In the genomic region with DNA sequence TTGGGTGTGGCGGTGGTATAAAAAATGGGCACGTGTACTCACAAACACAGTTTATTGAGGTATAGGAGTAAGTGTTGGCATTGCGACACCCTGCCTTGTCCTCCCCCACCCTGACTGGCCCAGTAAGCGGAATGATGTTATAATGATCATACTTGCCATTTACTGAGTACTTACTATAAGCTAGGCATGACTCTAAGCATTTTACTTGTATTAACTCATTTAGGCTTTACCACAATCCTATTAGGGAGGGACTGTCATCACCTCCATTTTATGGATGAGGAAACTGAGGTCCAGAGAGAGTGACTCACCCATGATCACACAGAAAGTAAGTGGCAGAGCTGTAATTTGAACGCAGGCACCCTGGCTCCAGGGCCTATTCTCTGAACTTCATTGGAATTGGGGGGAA, we compare ENCODE assay signal across 11 cellular contexts. TPM values are rescaled to one million over a fixed set of nuclear protein-coding genes. Genes with fewer than 3 reads are reported as not detected.
DNase-seq lines count a peak whose midpoint lies in the region; ATAC-seq, FAIRE-seq and TF ChIP-seq lines count a peak whose summit lies in the region.
"Had no signal": no experiment of that assay in that cellular context is flagged by ENCODE, and none has a peak within 500 bp of the region (broad histone marks: within the 10 kb centered on the region; RNA-seq: fewer than 3 reads in every experiment).

No MANE protein-coding gene starts in this region.

- H3K4me2 ChIP-seq in K562 (ENCODE audit: insufficient read depth, low read length): no peak overlapping the region

- H3K27ac ChIP-seq in AG04450 (ENCODE audit: low read depth, low read length): peak overlapping the region; percentile 78
- no peak overlapping the region for H3K27ac ChIP-seq in HUES64 (ENCODE audit: low read depth, low read length)
- H3K27ac ChIP-seq in K562 (ENCODE audit: extremely low read depth, low read depth, low read length): no peak overlapping the region
- peak overlapping the region; percentile 84 to 86 for H3K27ac ChIP-seq in mucosa of rectum (ENCODE audit: low read depth in 2 of 2, low read length in 2 of 2)
- no peak overlapping the region for H3K27ac ChIP-seq in A673 (ENCODE audit: low read depth, low read length, poor library complexity, severe bottlenecking)

- intact Hi-C loops in K562 (cut with micrococcal nuclease) (no loop called here), A673 (cut with micrococcal nuclease; ENCODE audit: unreplicated experiment) (no loop called here)

- H3K36me3 ChIP-seq in HUES64 (ENCODE audit: insufficient read depth, low read length) (0 out of 2 replicates have a peak, but pooled peaks cover 6% of the 10 kb centered on the region), K562 (ENCODE audit: control insufficient read depth, insufficient read depth, low read length) (no peaks in the 10 kb centered on the region), mucosa of rectum (ENCODE audit: control insufficient read depth in 2 of 2, insufficient read depth in 2 of 2, low read length in 2 of 2) (no peaks in the 10 kb centered on the region), A673 (ENCODE audit: insufficient read depth, low read length, poor library complexity, severe bottlenecking) (no peaks in the 10 kb centered on the region)

- no peak for DNase-seq in AG04450 (ENCODE audit: low read depth, low spot score)
- no peak for DNase-seq in K562 (ENCODE audit: extremely low read depth in 1 of 4, low spot score in 3 of 4)
- DNase-seq in effector CD4-positive, alpha-beta T cell: no peak
- DNase-seq in central memory CD4-positive, alpha-beta T cell: no peak
- no peak for DNase-seq in A673 (ENCODE audit: low spot score)

- H4K20me1 ChIP-seq in K562 (replicated peaks; ENCODE audit: control insufficient read depth, insufficient read depth, low read length): no peaks in the 10 kb centered on the region

- TF ChIP-seq RAD21 in K562 (CRISPR knock-in tag; conservative IDR thresholded peaks at IDR 0.05 in 1 of 2, IDR thresholded peaks at IDR 0.05 in 1 of 2): no peak

- no TSS peak for BruUV-seq in K562 (replicated peaks; lab: Mats Ljungman, UMichigan)
- BruUV-seq in A673 (replicated peaks; lab: Mats Ljungman, UMichigan): no TSS peak

- no peak for FAIRE-seq in K562 (lab: Jason Lieb, UNC)
- FAIRE-seq: G401.6, islet of Langerhans had no signal

- H3K9me3 ChIP-seq in AG04450 (ENCODE audit: control insufficient read depth, insufficient read depth, low read length) (peaks cover 2% of the 10 kb centered on the region; the same call in 1 of the 2 replicates), HUES64 (ENCODE audit: insufficient read depth, low read depth, low read length) (peaks cover 5% of the 10 kb centered on the region; the same call in 1 of the 2 replicates), K562 (replicated peaks; ENCODE audit: control insufficient read depth, insufficient read depth, low read depth, low read length) (no peaks in the 10 kb centered on the region), mucosa of rectum (ENCODE audit: control insufficient read depth in 2 of 2, low read length in 2 of 2) (no peaks in the 10 kb centered on the region), A673 (ENCODE audit: low read depth, low read length, poor library complexity, severe bottlenecking) (peaks cover 3% of the 10 kb centered on the region)

- H3K9ac ChIP-seq in HUES64 (ENCODE audit: low read depth, low read length) (no peak overlapping the region), K562 (ENCODE audit: insufficient read depth in 1 of 2, low read depth in 2 of 2, low read length in 2 of 2) (no peak overlapping the region), mucosa of rectum (ENCODE audit: low read depth in 1 of 2, low read length in 2 of 2) (peak overlapping the region in 1 of 2 donors; percentile 62)

- H3K4me3 ChIP-seq in AG04450 (ENCODE audit: low read depth, low read length) (peak overlapping the region; percentile 92), HUES64 (ENCODE audit: low read length) (peak overlapping the region; percentile 89; the same call in 1 of the 2 replicates), K562 (no peak overlapping the region), mucosa of rectum (ENCODE audit: low read length in 2 of 2) (peak overlapping the region; percentile 54 to 79), A673 (ENCODE audit: low read depth, low read length, poor library complexity, severe bottlenecking) (no peak overlapping the region)

- WGBS in HUES64: 81% methylated on average over 4 of the region's 5 CpGs
- 78% methylated on average over 5 of the region's 5 CpGs for WGBS in K562 (ENCODE audit: insufficient coverage, low coverage, missing lambda C conversion rate)

- no peak for TF ChIP-seq POLR2A in K562 (conservative IDR thresholded peaks at IDR 0.05)

- peaks cover 9% of the 10 kb centered on the region; the same call in 1 of the 3 replicates for H3K79me2 ChIP-seq in K562 (ENCODE audit: control insufficient read depth, insufficient read depth, low read length)

- POLR2A ChIA-PET in AG04450 (lab: Yijun Ruan, JAX): interaction anchor here (1.0 to 4.9 kb wide), 2 partner anchors 9 to 18 kb away, joined by 3 to 23 read pairs; no protein-coding TSS in a partner anchor
- POLR2A ChIA-PET in K562 (lab: Yijun Ruan, JAX): interaction anchor here (0.5 to 1.6 kb wide), 4 partner anchors 9 to 356 kb away, joined by 3 to 5 read pairs (median 4); no protein-coding TSS in a partner anchor
- POLR2A ChIA-PET in A673 (lab: Charles Lee; ENCODE audit: low non-redundant PET): no interaction called here

- CTCF ChIA-PET in AG04450 (lab: Charles Lee): interaction anchor here (4.4 kb wide), 1 partner anchor 20 kb away, joined by 33 read pairs; no protein-coding TSS in a partner anchor
- CTCF ChIA-PET in K562 (lab: Yijun Ruan, JAX; ENCODE audit: low intra/inter-chr PET ratio): no interaction called here
- CTCF ChIA-PET in A673 (lab: Charles Lee): no interaction called here

- no peaks in the 10 kb centered on the region for H3K9me1 ChIP-seq in K562 (ENCODE audit: control insufficient read depth, insufficient read depth, low read length)

- H2AFZ ChIP-seq in K562 (ENCODE audit: low read depth, low read length): no peak overlapping the region

- ATAC-seq in K562: no peak
- ATAC-seq in GM18861 (IDR thresholded peaks at IDR 0.05; ENCODE audit: unreplicated experiment): no peak
- ATAC-seq: WTC11 had no signal

- in situ Hi-C loops in K562 (cut with MboI): no loop called here

- H3K4me1 ChIP-seq in HUES64 (ENCODE audit: insufficient read depth, low read length): peaks cover 54% of the 10 kb centered on the region
- peaks cover 18 to 22% of the 10 kb centered on the region in 2 experiments for H3K4me1 ChIP-seq in K562 (replicated peaks in 1 of 2; ENCODE audit: control insufficient read depth in 2 of 2, insufficient read depth in 2 of 2, low read length in 2 of 2)
- peaks cover 47 to 49% of the 10 kb centered on the region in 2 donors for H3K4me1 ChIP-seq in mucosa of rectum (ENCODE audit: control insufficient read depth in 2 of 2, insufficient read depth in 2 of 2, low read length in 2 of 2)
- H3K4me1 ChIP-seq in A673 (ENCODE audit: insufficient read depth, low read length, poor library complexity, severe bottlenecking): peaks cover 63% of the 10 kb centered on the region

- TF ChIP-seq EP300 in K562 (IDR thresholded peaks at IDR 0.05; ENCODE audit: low read length): no peak

- H3K27me3 ChIP-seq in AG04450 (ENCODE audit: control insufficient read depth, insufficient read depth, low read length): no peaks in the 10 kb centered on the region
- H3K27me3 ChIP-seq in HUES64 (ENCODE audit: insufficient read depth, low read length): peaks cover 10% of the 10 kb centered on the region
- H3K27me3 ChIP-seq in K562 (ENCODE audit: control insufficient read depth in 2 of 2, insufficient read depth in 2 of 2, low read length in 2 of 2): no peaks in the 10 kb centered on the region
- H3K27me3 ChIP-seq in mucosa of rectum (ENCODE audit: control insufficient read depth in 2 of 2, insufficient read depth in 2 of 2, low read length in 2 of 2): no peaks in the 10 kb centered on the region
- H3K27me3 ChIP-seq in A673 (replicated peaks; ENCODE audit: insufficient read depth, low read depth, low read length, poor library complexity): no peaks in the 10 kb centered on the region

- TF ChIP-seq CTCF in AG04450 (IDR thresholded peaks at IDR 0.05; ENCODE audit: low read depth, low read length): no peak
- TF ChIP-seq CTCF in K562 (IDR thresholded peaks at IDR 0.05 in 2 of 3, conservative IDR thresholded peaks at IDR 0.05 in 1 of 3; ENCODE audit: insufficient read depth in 2 of 3, low read depth in 1 of 3, low read length in 3 of 3): no peak
- TF ChIP-seq CTCF in A673 (conservative IDR thresholded peaks at IDR 0.05; ENCODE audit: low read depth, low read length): no peak

RNA-seq across cellular contexts. Expression of a gene that starts 2.3 kb away (rescaled TPM):
- 34.3 and 36.3 TPM in 2 replicates for polyA plus RNA-seq in AG04450 (2011; rRNA removed)
- 12.7 and 15.3 TPM in 2 replicates for polyA minus RNA-seq in AG04450 (2011; rRNA and poly(A)+ RNA removed)
- 22.6 TPM for polyA plus RNA-seq in HUES64 (2013, experiment 1 of 2)
- polyA plus RNA-seq in HUES64 (2013, experiment 2 of 2): 20.5 TPM
- 5.3 and 6.3 TPM in 2 replicates for total RNA-seq in K562 (2011; cell fraction: chromatin; rRNA removed; ENCODE audit: low replicate concordance)
- total RNA-seq in K562 (2011; cell fraction: nucleolus; rRNA removed): 3.0 and 4.2 TPM in 2 replicates
- 5.6 and 6.4 TPM in 2 replicates for total RNA-seq in K562 (2011; cell fraction: nucleoplasm; rRNA removed)
- 13.6 and 20.2 TPM in 2 replicates for total RNA-seq in K562 (2014; rRNA removed)
- total RNA-seq in K562 (2014; rRNA removed; fragmentation: Illumina TruSeq; extraction: Trizol): 14.6 and 15.8 TPM in 2 replicates
- 27.7 and 28.5 TPM in 2 replicates for total RNA-seq in K562 (2015; rRNA removed; fragmentation: Illumina TruSeq; extraction: Trizol)
- 13.0 and 13.7 TPM in 2 replicates for total RNA-seq in K562 (2021)
- polyA plus RNA-seq in K562 (2011; rRNA removed): 13.9 and 29.5 TPM in 2 replicates
- 13.9 and 39.1 TPM in 2 replicates for polyA plus RNA-seq in K562 (2011; cell fraction: cytosol; rRNA removed)
- polyA plus RNA-seq in K562 (2011; cell fraction: nucleus; rRNA removed): 7.9 and 20.9 TPM in 2 replicates
- 24.7 and 45.6 TPM in 2 replicates for polyA plus RNA-seq in K562 (2012)
- 18.8 and 19.7 TPM in 2 replicates for polyA plus RNA-seq in K562 (2014; fragmentation: Illumina TruSeq; extraction: Trizol)
- polyA plus RNA-seq in K562 (2014; fragmentation: Nextera tagmentation; extraction: Ambion mirVana): 1 to 10 TPM; 4.1 to 6.7 TPM
- polyA plus RNA-seq in K562 (2014; rRNA removed): 12.8 and 13.5 TPM in 2 replicates
- 5.6 and 14.2 TPM in 2 replicates for polyA minus RNA-seq in K562 (2011; rRNA and poly(A)+ RNA removed)
- polyA minus RNA-seq in K562 (2011; cell fraction: cytosol; rRNA and poly(A)+ RNA removed): 4.0 and 5.6 TPM in 2 replicates
- 2.3 and 5.7 TPM in 2 replicates for polyA minus RNA-seq in K562 (2011; cell fraction: nucleus; rRNA and poly(A)+ RNA removed)
- 11.6 and 14.5 TPM in 2 replicates for total RNA-seq in A673 (2021)

RNA-seq across cellular contexts. Expression of a gene that starts 22.0 kb away (rescaled TPM):
- polyA plus RNA-seq in AG04450 (2011; rRNA removed): 54.6 and 61.1 TPM in 2 replicates
- 76.5 TPM in 2 replicates for polyA minus RNA-seq in AG04450 (2011; rRNA and poly(A)+ RNA removed)
- polyA plus RNA-seq in HUES64 (2013, experiment 1 of 2): 31.3 TPM
- polyA plus RNA-seq in HUES64 (2013, experiment 2 of 2): 32.8 TPM
- total RNA-seq in K562 (2011; cell fraction: chromatin; rRNA removed; ENCODE audit: low replicate concordance): 64.1 and 143 TPM in 2 replicates
- 28.9 and 49.2 TPM in 2 replicates for total RNA-seq in K562 (2011; cell fraction: nucleolus; rRNA removed)
- total RNA-seq in K562 (2011; cell fraction: nucleoplasm; rRNA removed): 56.8 and 84.8 TPM in 2 replicates
- total RNA-seq in K562 (2014; rRNA removed): 34.5 and 35.2 TPM in 2 replicates
- total RNA-seq in K562 (2014; rRNA removed; fragmentation: Illumina TruSeq; extraction: Trizol): 51.0 and 56.8 TPM in 2 replicates
- 45.4 and 49.9 TPM in 2 replicates for total RNA-seq in K562 (2015; rRNA removed; fragmentation: Illumina TruSeq; extraction: Trizol)
- total RNA-seq in K562 (2021): 57.0 and 64.8 TPM in 2 replicates
- polyA plus RNA-seq in K562 (2011; rRNA removed): 56.8 and 75.0 TPM in 2 replicates
- polyA plus RNA-seq in K562 (2011; cell fraction: cytosol; rRNA removed): 30.5 and 54.8 TPM in 2 replicates
- 48.6 and 85.0 TPM in 2 replicates for polyA plus RNA-seq in K562 (2011; cell fraction: nucleus; rRNA removed)
- polyA plus RNA-seq in K562 (2012): 40.1 and 49.3 TPM in 2 replicates
- 57.0 and 64.9 TPM in 2 replicates for polyA plus RNA-seq in K562 (2014; fragmentation: Illumina TruSeq; extraction: Trizol)
- 10 to 100 TPM; 20.4 to 29.6 TPM for polyA plus RNA-seq in K562 (2014; fragmentation: Nextera tagmentation; extraction: Ambion mirVana)
- 36.5 and 39.1 TPM in 2 replicates for polyA plus RNA-seq in K562 (2014; rRNA removed)
- polyA minus RNA-seq in K562 (2011; rRNA and poly(A)+ RNA removed): 78.1 and 119 TPM in 2 replicates
- polyA minus RNA-seq in K562 (2011; cell fraction: cytosol; rRNA and poly(A)+ RNA removed): 39.0 and 51.9 TPM in 2 replicates
- polyA minus RNA-seq in K562 (2011; cell fraction: nucleus; rRNA and poly(A)+ RNA removed): 36.8 and 62.8 TPM in 2 replicates
- total RNA-seq in A673 (2021): 62.3 and 67.6 TPM in 2 replicates

Comparison
In these comparisons a context has a peak if more than half of its experiments do, and no peak if none do; other contexts are left out.
1. H3K27ac ChIP-seq: peak in AG04450 (single experiment) and mucosa of rectum (2 of 2); none in HUES64 (single experiment), K562 (single experiment) and A673 (single experiment).
2. H3K4me3 ChIP-seq: peak in AG04450 (single experiment), HUES64 (single experiment) and mucosa of rectum (2 of 2); none in K562 (single experiment) and A673 (single experiment).